ENCODE assay signal across 32 cellular contexts in the genomic region with DNA sequence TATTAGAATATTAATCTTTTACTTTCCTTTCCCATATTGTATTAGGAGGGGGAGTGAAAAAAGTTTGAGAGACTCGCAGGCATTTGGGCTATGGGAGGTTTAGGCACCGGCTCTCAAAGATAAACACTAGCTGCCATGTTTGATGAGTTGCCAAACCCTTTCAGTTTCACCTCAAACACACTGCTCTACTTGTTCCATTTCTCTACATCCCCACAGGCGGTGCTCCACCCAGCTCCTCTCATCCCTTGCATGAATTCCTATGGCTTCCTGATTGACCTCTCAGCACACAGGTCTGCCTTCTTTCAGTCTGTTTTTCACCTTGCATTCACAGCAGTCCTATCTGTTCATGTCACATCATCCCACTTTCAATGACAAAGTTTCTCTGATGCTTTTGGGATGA.
"Had no signal": no experiment of that assay in that cellular context is flagged by ENCODE, and none has a peak within 500 bp of the region (broad histone marks: within the 10 kb centered on the region; RNA-seq: fewer than 3 reads in every experiment).

No MANE protein-coding gene starts in this region.

- H3K36me3 ChIP-seq: MG63, SJCRH30 had no signal

- H3K9ac ChIP-seq: SK-N-SH had no signal

- ATAC-seq: Panc1, Right ventricle myocardium inferior had no signal

- H3K9me3 ChIP-seq: MG63, SJCRH30, SK-N-SH had no signal

- H2AFZ ChIP-seq: PC-9 had no signal

- DNase-seq: Kasumi-1, MG63, NCI-H1048, NCI-H1092 treated with DMSO at 0.1 percent for 48 hours, NCI-H1105 treated with DMSO at 0.1 percent for 48 hours, NCI-H1417, NCI-H1436, NCI-H146, NCI-H1694, NCI-H187, NCI-H2029, NCI-H2081, NCI-H2107, NCI-H2171, NCI-H226, NCI-H446 treated with DMSO at 0.1 percent for 48 hours, NCI-H510A, NCI-H524, NCI-H526, NCI-H69, NCI-H748 treated with DMSO at 0.1 percent for 48 hours, PC-9, SHP77, SIG-M5, SJCRH30, SK-N-SH, SW 1271, T-helper 1 cell had no signal

- H3K4me2 ChIP-seq: PC-9, SK-N-SH had no signal

- H3K4me1 ChIP-seq: SJCRH30 had no signal

- H3K27me3 ChIP-seq: MG63, SJCRH30 had no signal

- H3K27ac ChIP-seq: PC-9, RWPE1, SJCRH30 had no signal

- H3K4me3 ChIP-seq: MG63, PC-9, SJCRH30 had no signal

- FAIRE-seq: RCC 7860 had no signal
